In genomic region chr5:100890514-100891008, GRCh38 we compare ENCODE assay signal across 8 cellular contexts. TPM values are rescaled to one million over a fixed set of nuclear protein-coding genes. Genes with fewer than 3 reads are reported as not detected.
DNase-seq lines count a peak whose midpoint lies in the region; ATAC-seq and TF ChIP-seq lines count a peak whose summit lies in the region.

No MANE protein-coding gene starts in this region.

- H3K4me3 ChIP-seq in coronary artery (peak overlapping the region; percentile 2), upper lobe of left lung (peak overlapping the region in 3 of 4 donors; percentile 9 to 28 (median 15))

- POLR2A ChIA-PET in GM10248 (lab: Yijun Ruan, JAX): no interaction called here

- H3K9me3 ChIP-seq in upper lobe of left lung: no peaks in the 10 kb centered on the region

- H3K27me3 Mint-ChIP-seq in IgD-negative memory B cell: no peaks in the 10 kb centered on the region

- DNase-seq in ELR (ENCODE audit: low read depth) (peak; percentile 69), coronary artery (ENCODE audit: low spot score) (no peak), upper lobe of left lung (no peak), NCI-H748 treated with DMSO at 0.1 percent for 48 hours (lab: John Stamatoyannopoulos, UW) (no peak), HK-2 (ENCODE audit: unreplicated experiment) (no peak), GM10248 (ENCODE audit: extremely low spot score) (no peak)

- peaks cover 46 to 67% (median 60%) of the 10 kb centered on the region in 3 donors for H3K4me1 Mint-ChIP-seq in IgD-negative memory B cell

- H3K4me1 ChIP-seq in upper lobe of left lung: peaks cover 5 to 6% (median 5%) of the 10 kb centered on the region in 4 donors

- H3K27me3 ChIP-seq in upper lobe of left lung: no peaks in the 10 kb centered on the region

- WGBS in upper lobe of left lung, 2 donors: 19 to 24% methylated on average over 3 of the region's 3 CpGs

- H3K36me3 Mint-ChIP-seq in IgD-negative memory B cell: peaks cover 13% of the 10 kb centered on the region

- H3K36me3 ChIP-seq in upper lobe of left lung: no peaks in the 10 kb centered on the region

- no peak for TF ChIP-seq EP300 in upper lobe of left lung (IDR thresholded peaks at IDR 0.05)

- peak overlapping the region; percentile 64 to 92 (median 86) for H3K4me3 Mint-ChIP-seq in IgD-negative memory B cell

- H3K9me3 Mint-ChIP-seq in IgD-negative memory B cell: no peaks in the 10 kb centered on the region

- H3K27ac Mint-ChIP-seq in IgD-negative memory B cell: peak overlapping the region; percentile 83 to 97 (median 89)

- no peak overlapping the region for H3K27ac ChIP-seq in coronary artery
- H3K27ac ChIP-seq in upper lobe of left lung: peak overlapping the region; percentile 10 to 76 (median 50)

- CTCF ChIA-PET in GM10248 (lab: Yijun Ruan, JAX): interaction anchor here (1.6 to 3.0 kb wide), 2 partner anchors 8 to 10 kb away, joined by 4 to 17 read pairs; no protein-coding TSS in a partner anchor

- TF ChIP-seq CTCF in coronary artery (IDR thresholded peaks at IDR 0.05) (no peak), upper lobe of left lung (IDR thresholded peaks at IDR 0.05) (no peak), GM10248 (IDR thresholded peaks at IDR 0.05; ENCODE audit: control extremely low read depth, extremely low read depth, low read depth, missing control alignments) (no peak)

- no peak for TF ChIP-seq POLR2A in upper lobe of left lung (IDR thresholded peaks at IDR 0.05)

- peak; percentile 67 for ATAC-seq in GM21526 (IDR thresholded peaks at IDR 0.05; ENCODE audit: low FRiP score, unreplicated experiment)
- ATAC-seq in upper lobe of left lung (ENCODE audit: low FRiP score in 2 of 2): peak in 1 of 2 donors; percentile 54

RNA-seq across cellular contexts. Expression of gene ST8SIA4, which starts 12.5 kb away (rescaled TPM):
- polyA plus RNA-seq in IgD-negative memory B cell: 24.2 TPM
- total RNA-seq in upper lobe of left lung: 10 to 100 TPM in 3 of 6 donors, 1 to 10 TPM in 3; 4.6 to 28.1 (median 11.4) TPM

Comparison
In these comparisons a context has a peak if more than half of its experiments do, and no peak if none do; other contexts are left out.
1. H3K27ac ChIP-seq: peak in upper lobe of left lung (4 of 4); none in coronary artery (0 of 2).